27 cellular contexts compared by ENCODE assay signal in genomic region chr11:62579252-62579651, GRCh38.
"Had no signal": no experiment of that assay in that cellular context is flagged by ENCODE, and none has a peak within 500 bp of the region (broad histone marks: within the 10 kb centered on the region; RNA-seq: fewer than 3 reads in every experiment).

No MANE protein-coding gene starts in this region.

- H3K9ac ChIP-seq: neural progenitor cell had no signal

- H2AFZ ChIP-seq: neural progenitor cell had no signal

- H3K4me3 ChIP-seq: coronary artery, esophagus squamous epithelium, lung, mucosa of descending colon, neural progenitor cell, prostate gland, smooth muscle cell, testis, tibial nerve, upper lobe of left lung had no signal

- H3K9me3 ChIP-seq: esophagus squamous epithelium, mucosa of descending colon, prostate gland, testis, tibial nerve, upper lobe of left lung had no signal

- H3K36me3 ChIP-seq: neural progenitor cell had no signal

- H3K27me3 ChIP-seq: esophagus squamous epithelium, neural progenitor cell, testis, tibial nerve, upper lobe of left lung had no signal

- DNase-seq: dermis blood vessel endothelial cell; effector memory CD4-positive, alpha-beta T cell; erythroblast; esophagus squamous epithelium; foreskin melanocyte; hypothalamus; immature natural killer cell; islet precursor cell; naive B cell; stimulated activated CD4-positive, alpha-beta T cell treated with anti-CD3 and anti-CD28 coated beads, Interleukin-12 subunit alpha, Interleukin-12 subunit beta, amount 100 ng/mL, for 4 hours; stimulated activated CD4-positive, alpha-beta T cell treated with anti-CD3 and anti-CD28 coated beads, Interleukin-1b, Interleukin-23, amount 100 ng/mL, for 48 hours; stimulated activated CD4-positive, alpha-beta T cell treated with anti-CD3 and anti-CD28 coated beads, Interleukin-4, amount 100 ng/mL, for 1 hour; stimulated activated CD8-positive, alpha-beta memory T cell treated with anti-CD3 and anti-CD28 coated beads, Interleukin-4, amount 100 ng/mL, for 48 hours; stimulated activated naive CD4-positive, alpha-beta T cell; stimulated activated naive CD8-positive, alpha-beta T cell treated with anti-CD3 and anti-CD28 coated beads, Interleukin-15, amount 100 ng/mL, for 72 hours; testis; upper lobe of left lung had no signal

- ATAC-seq: left lobe of liver; mucosa of descending colon; sciatic nerve; stimulated activated naive CD8-positive, alpha-beta T cell treated with anti-CD3 and anti-CD28 coated beads, Interleukin-15, amount 100 ng/mL, for 72 hours had no signal

- H3K4me2 ChIP-seq: neural progenitor cell, smooth muscle cell had no signal

- FAIRE-seq: urothelium cell line had no signal

- H3K27ac ChIP-seq: esophagus squamous epithelium, neural progenitor cell, prostate gland, testis, tibial nerve had no signal
